12 cellular contexts compared by ENCODE assay signal in genomic region chr22:27776410-27776958, GRCh38. TPM values are rescaled to one million over a fixed set of nuclear protein-coding genes. Genes with fewer than 3 reads are reported as not detected.
DNase-seq lines count a peak whose midpoint lies in the region; ATAC-seq and TF ChIP-seq lines count a peak whose summit lies in the region.
"Had no signal": no experiment of that assay in that cellular context is flagged by ENCODE, and none has a peak within 500 bp of the region (broad histone marks: within the 10 kb centered on the region; RNA-seq: fewer than 3 reads in every experiment).

No MANE protein-coding gene starts in this region.

- H3K27me3 ChIP-seq in lower lobe of right lung (ENCODE audit: low read depth) (peaks cover 13% of the 10 kb centered on the region), stomach (no peaks in the 10 kb centered on the region)

- no peak for ATAC-seq in lower lobe of right lung
- ATAC-seq: CD8-positive, alpha-beta T cell had no signal

- TF ChIP-seq EP300 in stomach (IDR thresholded peaks at IDR 0.05): no peak

- 22 to 35% (median 24%) methylated on average over 12 of the region's 12 CpGs for WGBS in stomach, 5 donors

- intact Hi-C loops in lower lobe of right lung (cut with DNase I) (no loop called here), stomach (cut with DNase I; ENCODE audit: low total_unique reads) (no loop called here)

- H3K9me3 ChIP-seq in lower lobe of right lung (no peaks in the 10 kb centered on the region), stomach (no peaks in the 10 kb centered on the region)

- H3K27ac ChIP-seq in coronary artery: peak overlapping the region; percentile 91 to 93
- peak overlapping the region; percentile 47 for H3K27ac ChIP-seq in lower lobe of right lung
- peak overlapping the region in 4 of 5 donors; percentile 55 to 85 (median 60) for H3K27ac ChIP-seq in stomach

- DNase-seq in GM03348 (ENCODE audit: low spot score) (peak; percentile 83), coronary artery (ENCODE audit: low spot score) (no peak), lower lobe of right lung (no peak), stomach (no peak), activated gamma-delta T cell treated with Interleukin-2 at 50 U/mL for 16 hours (no peak), NCI-H2196 (lab: John Stamatoyannopoulos, UW; ENCODE audit: unreplicated experiment) (no peak)
- DNase-seq in activated CD4-positive, alpha-beta T cell treated with anti-CD3 and anti-CD28 coated beads, Interleukin-2, amount 50 U/mL, for 1 hour: no peak
- DNase-seq in stimulated activated naive CD4-positive, alpha-beta T cell treated with Interleukin-2 at 50 U/mL for 16 hours (lab: John Stamatoyannopoulos, UW): no peak
- DNase-seq: CD8-positive, alpha-beta T cell; naive B cell; NCI-H510A treated with DMSO at 0.1 percent for 48 hours; stimulated activated CD8-positive, alpha-beta memory T cell treated with anti-CD3 and anti-CD28 coated beads, Interleukin-4, amount 100 ng/mL, for 48 hours had no signal

- H3K36me3 ChIP-seq in lower lobe of right lung: no peaks in the 10 kb centered on the region
- H3K36me3 ChIP-seq in stomach: no peaks in the 10 kb centered on the region

- TF ChIP-seq CTCF in coronary artery (IDR thresholded peaks at IDR 0.05): no peak
- TF ChIP-seq CTCF in lower lobe of right lung (IDR thresholded peaks at IDR 0.05): no peak
- no peak for TF ChIP-seq CTCF in stomach (IDR thresholded peaks at IDR 0.05)

- TF ChIP-seq POLR2A in stomach (IDR thresholded peaks at IDR 0.05): no peak

- H3K4me3 ChIP-seq in coronary artery (peak overlapping the region; percentile 54), lower lobe of right lung (peak overlapping the region; percentile 4), stomach (peak overlapping the region in 1 of 4 donors; percentile 11)

- peaks cover 39% of the 10 kb centered on the region for H3K4me1 ChIP-seq in lower lobe of right lung
- H3K4me1 ChIP-seq in stomach: peaks cover 16 to 55% (median 28%) of the 10 kb centered on the region in 4 donors

RNA-seq across cellular contexts. Expression of gene MN1, which starts 25.1 kb away (rescaled TPM):
- total RNA-seq in lower lobe of right lung: 6.5 TPM
- total RNA-seq in stomach: 1 to 10 TPM; 2.2 to 6.4 (median 4.6) TPM
- polyA plus RNA-seq in stomach: 1 to 10 TPM in 2 of 3 donors, under 1 TPM in 1; 0.50 to 2.4 (median 2.4) TPM
